ENCODE assay signal across 17 cellular contexts in genomic region chr5:113526421-113526820, GRCh38.
"Had no signal": no experiment of that assay in that cellular context is flagged by ENCODE, and none has a peak within 500 bp of the region (broad histone marks: within the 10 kb centered on the region; RNA-seq: fewer than 3 reads in every experiment).

No MANE protein-coding gene starts in this region.

- DNase-seq: activated CD4-positive, alpha-beta T cell treated with anti-CD3 and anti-CD28 coated beads, Interleukin-2, amount 50 U/mL, for 4 hours; activated effector memory CD4-positive, alpha-beta T cell treated with anti-CD3 and anti-CD28 coated beads, Interleukin-2, amount 50 U/mL, for 16 hours; activated T-cell treated with anti-CD3 and anti-CD28 coated beads, Interleukin-2, amount 50 U/mL, for 4 hours; dorsolateral prefrontal cortex; gastrocnemius medialis; heart right ventricle; kidney; left ventricle myocardium inferior; mesenchymal stem cell; small intestine; SW 1271; tibial artery had no signal

- H3K4me3 Mint-ChIP-seq: activated naive CD8-positive, alpha-beta T cell; activated T-cell treated with anti-CD3 and anti-CD28 coated beads, Interleukin-2, amount 50 U/mL, for 4 hours; stimulated activated memory B cell treated with anti-CD40 and anti-IgM and Interleukin-4, amounts not matched to agents 10 μg/mL and 1 μg/mL and 100 μg/mL, for 72 hours had no signal

- H3K4me3 ChIP-seq: dorsolateral prefrontal cortex, gastrocnemius medialis, heart right ventricle, left ventricle myocardium inferior, right atrium auricular region, tibial artery had no signal

- H3K27ac Mint-ChIP-seq: activated naive CD8-positive, alpha-beta T cell; stimulated activated memory B cell treated with anti-CD40 and anti-IgM and Interleukin-4, amounts not matched to agents 10 μg/mL and 1 μg/mL and 100 μg/mL, for 72 hours had no signal

- H3K27me3 Mint-ChIP-seq: activated naive CD8-positive, alpha-beta T cell; stimulated activated memory B cell treated with anti-CD40 and anti-IgM and Interleukin-4, amounts not matched to agents 10 μg/mL and 1 μg/mL and 100 μg/mL, for 72 hours had no signal

- FAIRE-seq: bronchial epithelial cell had no signal

- ATAC-seq: activated CD4-positive, CD25-positive, alpha-beta regulatory T cell treated with anti-CD3 and anti-CD28 coated beads, Interleukin-2, amount 50 U/mL, for 24 hours; activated T-cell treated with anti-CD3 and anti-CD28 coated beads, Interleukin-2, amount 50 U/mL, for 4 hours; gastrocnemius medialis; heart right ventricle; stimulated activated memory B cell treated with anti-CD40 and anti-IgM and Interleukin-4, amounts not matched to agents 10 μg/mL and 1 μg/mL and 100 μg/mL, for 72 hours had no signal

- H3K27ac ChIP-seq: gastrocnemius medialis, left ventricle myocardium inferior, right atrium auricular region, tibial artery had no signal

- H3K9me3 ChIP-seq: gastrocnemius medialis had no signal

- H3K27me3 ChIP-seq: dorsolateral prefrontal cortex, gastrocnemius medialis, heart right ventricle, right atrium auricular region, tibial artery had no signal
